ENCODE assay signal across 13 cellular contexts in the genomic region with DNA sequence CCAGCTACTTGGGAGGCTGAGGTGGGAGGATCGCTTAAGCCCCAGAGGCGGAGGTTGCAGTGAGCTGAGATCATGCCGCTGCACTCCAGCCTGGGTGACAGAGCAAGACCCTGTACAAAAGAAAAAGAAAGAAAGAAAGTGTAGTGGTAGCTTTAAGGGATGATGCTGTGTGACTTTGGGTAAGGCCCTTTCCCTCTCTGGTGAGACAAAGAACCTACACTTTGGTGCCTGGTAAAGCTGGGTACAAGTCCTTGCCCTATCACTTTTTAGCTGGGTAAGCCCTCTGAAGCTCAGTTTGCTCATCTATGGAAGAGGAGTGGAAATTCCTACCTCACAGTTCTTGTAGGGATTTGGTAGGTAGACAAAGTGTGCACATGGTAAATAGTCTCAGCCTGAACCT. TPM values are rescaled to one million over a fixed set of nuclear protein-coding genes. Genes with fewer than 3 reads are reported as not detected.
DNase-seq lines count a peak whose midpoint lies in the region; ATAC-seq lines count a peak whose summit lies in the region.
"Had no signal": no experiment of that assay in that cellular context is flagged by ENCODE, and none has a peak within 500 bp of the region (broad histone marks: within the 10 kb centered on the region; RNA-seq: fewer than 3 reads in every experiment).

No MANE protein-coding gene starts in this region.

- peaks cover 55% of the 10 kb centered on the region for H3K4me1 ChIP-seq in stomach smooth muscle (ENCODE audit: control insufficient read depth, insufficient read depth, low read length)

- H3K9me3 ChIP-seq in stomach smooth muscle (ENCODE audit: control insufficient read depth in 2 of 2, low read length in 2 of 2): no peaks in the 10 kb centered on the region
- H3K9me3 ChIP-seq: BLaER1 treated with 17β-estradiol and CSF1 and Interleukin-3, amounts not matched to agents 10 nM and 100 nM had no signal

- ATAC-seq in Right ventricle myocardium superior (ENCODE audit: poor library complexity): no peak
- no peak for ATAC-seq in HG02973 (IDR thresholded peaks at IDR 0.05; ENCODE audit: unreplicated experiment)
- ATAC-seq: GM12878 had no signal

- no peak overlapping the region for H3K4me3 ChIP-seq in stomach smooth muscle (ENCODE audit: low read length in 2 of 2)
- H3K4me3 ChIP-seq: BLaER1 treated with 17β-estradiol and CSF1 and Interleukin-3, amounts not matched to agents 10 nM and 100 nM; GM12878 had no signal

- no peaks in the 10 kb centered on the region for H3K36me3 ChIP-seq in stomach smooth muscle (ENCODE audit: control insufficient read depth in 2 of 2, insufficient read depth in 2 of 2, low read length in 2 of 2)
- H3K36me3 ChIP-seq: BLaER1 treated with 17β-estradiol and CSF1 and Interleukin-3, amounts not matched to agents 10 nM and 100 nM had no signal

- H3K9ac ChIP-seq in stomach smooth muscle (ENCODE audit: low read length in 2 of 2): no peak overlapping the region

- DNase-seq in cardiac septum (ENCODE audit: low spot score) (peak; percentile 46), Right ventricle myocardium superior (no peak), islet precursor cell (peak; percentile 12), GM03348 (ENCODE audit: low spot score) (no peak), SHP77 treated with DMSO at 0.1 percent for 48 hours (lab: John Stamatoyannopoulos, UW) (no peak)
- DNase-seq: 8988T; ACHN; CD4-positive, CD25-positive, alpha-beta regulatory T cell; HCEC 1CT had no signal

- peak overlapping the region; percentile 49 for H3K27ac ChIP-seq in stomach smooth muscle (ENCODE audit: low read length)

- peaks cover 0 to 17% of the 10 kb centered on the region in 2 donors for H3K27me3 ChIP-seq in stomach smooth muscle (ENCODE audit: control insufficient read depth in 1 of 2, insufficient read depth in 2 of 2, low read length in 2 of 2)

- intact Hi-C loops in cardiac septum (cut with DNase I): loop anchor here (10.0 kb wide), 1 partner anchor 152 kb away; the partner anchor contains the start of gene HSD17B10
- intact Hi-C loops in Right ventricle myocardium superior (cut with DNase I): no loop called here

RNA-seq across cellular contexts. Expression of gene IQSEC2, which starts 1.7 kb away (rescaled TPM):
- total RNA-seq in cardiac septum: 11.6 TPM
- 10.5 TPM for total RNA-seq in Right ventricle myocardium superior

RNA-seq across cellular contexts. Expression of gene KDM5C, which starts 58.1 kb away (rescaled TPM):
- 57.7 TPM for total RNA-seq in cardiac septum
- 26.8 TPM for total RNA-seq in Right ventricle myocardium superior

Comparison
In these comparisons a context has a peak if more than half of its experiments do, and no peak if none do; other contexts are left out.
1. DNase-seq: peak in cardiac septum (single experiment) and islet precursor cell (single experiment); none in Right ventricle myocardium superior (single experiment), GM03348 (single experiment) and SHP77 treated with DMSO at 0.1 percent for 48 hours (single experiment).